Comparison of ENCODE assay signal across 2 cellular contexts in genomic region chr2:241199897-241200821, GRCh38.
TF ChIP-seq lines count a peak whose summit lies in the region.

No MANE protein-coding gene starts in this region.

TF ChIP-seq in GM23338, 12 proteins besides CTCF, POLR2A, EP300 and RAD21:
- no peak for TF ChIP-seq ZNF462 (CRISPR knock-in tag; IDR thresholded peaks at IDR 0.05)
- no peak for TF ChIP-seq STAT1 (IDR thresholded peaks at IDR 0.05; ENCODE audit: unreplicated experiment)
- no peak for TF ChIP-seq JUNB (IDR thresholded peaks at IDR 0.05; ENCODE audit: unreplicated experiment)
- TF ChIP-seq, protein P1, sequence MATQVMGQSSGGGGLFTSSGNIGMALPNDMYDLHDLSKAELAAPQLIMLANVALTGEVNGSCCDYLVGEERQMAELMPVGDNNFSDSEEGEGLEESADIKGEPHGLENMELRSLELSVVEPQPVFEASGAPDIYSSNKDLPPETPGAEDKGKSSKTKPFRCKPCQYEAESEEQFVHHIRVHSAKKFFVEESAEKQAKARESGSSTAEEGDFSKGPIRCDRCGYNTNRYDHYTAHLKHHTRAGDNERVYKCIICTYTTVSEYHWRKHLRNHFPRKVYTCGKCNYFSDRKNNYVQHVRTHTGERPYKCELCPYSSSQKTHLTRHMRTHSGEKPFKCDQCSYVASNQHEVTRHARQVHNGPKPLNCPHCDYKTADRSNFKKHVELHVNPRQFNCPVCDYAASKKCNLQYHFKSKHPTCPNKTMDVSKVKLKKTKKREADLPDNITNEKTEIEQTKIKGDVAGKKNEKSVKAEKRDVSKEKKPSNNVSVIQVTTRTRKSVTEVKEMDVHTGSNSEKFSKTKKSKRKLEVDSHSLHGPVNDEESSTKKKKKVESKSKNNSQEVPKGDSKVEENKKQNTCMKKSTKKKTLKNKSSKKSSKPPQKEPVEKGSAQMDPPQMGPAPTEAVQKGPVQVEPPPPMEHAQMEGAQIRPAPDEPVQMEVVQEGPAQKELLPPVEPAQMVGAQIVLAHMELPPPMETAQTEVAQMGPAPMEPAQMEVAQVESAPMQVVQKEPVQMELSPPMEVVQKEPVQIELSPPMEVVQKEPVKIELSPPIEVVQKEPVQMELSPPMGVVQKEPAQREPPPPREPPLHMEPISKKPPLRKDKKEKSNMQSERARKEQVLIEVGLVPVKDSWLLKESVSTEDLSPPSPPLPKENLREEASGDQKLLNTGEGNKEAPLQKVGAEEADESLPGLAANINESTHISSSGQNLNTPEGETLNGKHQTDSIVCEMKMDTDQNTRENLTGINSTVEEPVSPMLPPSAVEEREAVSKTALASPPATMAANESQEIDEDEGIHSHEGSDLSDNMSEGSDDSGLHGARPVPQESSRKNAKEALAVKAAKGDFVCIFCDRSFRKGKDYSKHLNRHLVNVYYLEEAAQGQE (IDR thresholded peaks at IDR 0.05; ENCODE audit: unreplicated experiment) = no peak
- TF ChIP-seq CREB1 (CRISPR knock-in tag; IDR thresholded peaks at IDR 0.05; ENCODE audit: low read depth) = no peak
- TF ChIP-seq ETS1 (IDR thresholded peaks at IDR 0.05) = no peak
- no peak for TF ChIP-seq EZH2 (IDR thresholded peaks at IDR 0.05; ENCODE audit: low read depth, unreplicated experiment)
- no peak for TF ChIP-seq POLR2AphosphoS5 (IDR thresholded peaks at IDR 0.05; ENCODE audit: low read depth)
- TF ChIP-seq ZNF331 (CRISPR knock-in tag; IDR thresholded peaks at IDR 0.05; ENCODE audit: low read depth) = no peak
- no peak for TF ChIP-seq NANOG (IDR thresholded peaks at IDR 0.05; ENCODE audit: borderline replicate concordance)
- TF ChIP-seq ZNF114 (CRISPR knock-in tag; IDR thresholded peaks at IDR 0.05) = no peak
- TF ChIP-seq EZH2phosphoT487 (IDR thresholded peaks at IDR 0.05; ENCODE audit: unreplicated experiment) = no peak

TF ChIP-seq in K562, 482 proteins besides CTCF, POLR2A, EP300 and RAD21:
- TF ChIP-seq TEAD4 (IDR thresholded peaks at IDR 0.05; ENCODE audit: low read length) (peak; percentile 15; the same call in 1 of the 2 replicates), TEAD4 (CRISPR knock-in tag; IDR thresholded peaks at IDR 0.05; ENCODE audit: borderline replicate concordance) (no peak), POLR3A (IDR thresholded peaks at IDR 0.05; ENCODE audit: borderline replicate concordance, extremely low read depth, insufficient read depth, insufficient read length) (no peak), ETV6 (IDR thresholded peaks at IDR 0.05; ENCODE audit: borderline replicate concordance in 1 of 2, low read depth in 2 of 2, low read length in 1 of 2) (no peak), ETV6 (CRISPR knock-in tag; IDR thresholded peaks at IDR 0.05; ENCODE audit: borderline replicate concordance) (no peak), TAL1 (IDR thresholded peaks at IDR 0.05) (peak; percentile 26; the same call in 1 of the 2 replicates), CBFA2T2 (conservative IDR thresholded peaks at IDR 0.05) (peak; percentile 49; the same call in 1 of the 2 replicates), HBP1 (CRISPR knock-in tag; IDR thresholded peaks at IDR 0.05) (no peak), ZNF239 (CRISPR knock-in tag; IDR thresholded peaks at IDR 0.05) (no peak), CBFA2T3 (IDR thresholded peaks at IDR 0.05) (peak; percentile 66), TCF15 (CRISPR knock-in tag; IDR thresholded peaks at IDR 0.05) (no peak)
- TF ChIP-seq, protein P2, sequence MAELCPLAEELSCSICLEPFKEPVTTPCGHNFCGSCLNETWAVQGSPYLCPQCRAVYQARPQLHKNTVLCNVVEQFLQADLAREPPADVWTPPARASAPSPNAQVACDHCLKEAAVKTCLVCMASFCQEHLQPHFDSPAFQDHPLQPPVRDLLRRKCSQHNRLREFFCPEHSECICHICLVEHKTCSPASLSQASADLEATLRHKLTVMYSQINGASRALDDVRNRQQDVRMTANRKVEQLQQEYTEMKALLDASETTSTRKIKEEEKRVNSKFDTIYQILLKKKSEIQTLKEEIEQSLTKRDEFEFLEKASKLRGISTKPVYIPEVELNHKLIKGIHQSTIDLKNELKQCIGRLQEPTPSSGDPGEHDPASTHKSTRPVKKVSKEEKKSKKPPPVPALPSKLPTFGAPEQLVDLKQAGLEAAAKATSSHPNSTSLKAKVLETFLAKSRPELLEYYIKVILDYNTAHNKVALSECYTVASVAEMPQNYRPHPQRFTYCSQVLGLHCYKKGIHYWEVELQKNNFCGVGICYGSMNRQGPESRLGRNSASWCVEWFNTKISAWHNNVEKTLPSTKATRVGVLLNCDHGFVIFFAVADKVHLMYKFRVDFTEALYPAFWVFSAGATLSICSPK (IDR thresholded peaks at IDR 0.05; ENCODE audit: borderline replicate concordance) = no peak
- TF ChIP-seq, protein P3, sequence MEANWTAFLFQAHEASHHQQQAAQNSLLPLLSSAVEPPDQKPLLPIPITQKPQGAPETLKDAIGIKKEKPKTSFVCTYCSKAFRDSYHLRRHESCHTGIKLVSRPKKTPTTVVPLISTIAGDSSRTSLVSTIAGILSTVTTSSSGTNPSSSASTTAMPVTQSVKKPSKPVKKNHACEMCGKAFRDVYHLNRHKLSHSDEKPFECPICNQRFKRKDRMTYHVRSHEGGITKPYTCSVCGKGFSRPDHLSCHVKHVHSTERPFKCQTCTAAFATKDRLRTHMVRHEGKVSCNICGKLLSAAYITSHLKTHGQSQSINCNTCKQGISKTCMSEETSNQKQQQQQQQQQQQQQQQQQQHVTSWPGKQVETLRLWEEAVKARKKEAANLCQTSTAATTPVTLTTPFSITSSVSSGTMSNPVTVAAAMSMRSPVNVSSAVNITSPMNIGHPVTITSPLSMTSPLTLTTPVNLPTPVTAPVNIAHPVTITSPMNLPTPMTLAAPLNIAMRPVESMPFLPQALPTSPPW (CRISPR knock-in tag; IDR thresholded peaks at IDR 0.05) = no peak
